Comparison of ENCODE assay signal across 23 cellular contexts in genomic region chr3:18713576-18713951, GRCh38.
A peak's percentile ranks its signal among the peaks of the same experiment; 100 is the strongest.
DNase-seq lines count a peak whose midpoint lies in the region; ATAC-seq and TF ChIP-seq lines count a peak whose summit lies in the region.
"Had no signal": no experiment of that assay in that cellular context is flagged by ENCODE, and none has a peak within 500 bp of the region (broad histone marks: within the 10 kb centered on the region; RNA-seq: fewer than 3 reads in every experiment).

No MANE protein-coding gene starts in this region.

- peak overlapping the region; percentile 78 for H3K4me3 Mint-ChIP-seq in T-helper 2 cell treated with Interferon-gamma antibody and Interleukin-4, amounts not matched to agents 5 μg/mL and 100 μg/mL, for 36 hours
- H3K4me3 Mint-ChIP-seq in stimulated activated naive CD8-positive, alpha-beta T cell treated with anti-CD3 and anti-CD28 coated beads, Interleukin-15, Interleukin-2, amounts not matched to agents 100 ng/mL and 50 ng/mL, for 24 hours: peak overlapping the region; percentile 75
- peak overlapping the region; percentile 66 for H3K4me3 Mint-ChIP-seq in activated naive CD8-positive, alpha-beta T cell treated with anti-CD3 and anti-CD28 coated beads, Interleukin-2, amount 50 U/mL, for 24 hours
- H3K4me3 Mint-ChIP-seq in stimulated activated naive CD8-positive, alpha-beta T cell treated with anti-CD3 and anti-CD28 coated beads, Interleukin-15, amount 100 ng/mL, for 72 hours: peak overlapping the region; percentile 72 to 76
- no peak overlapping the region for H3K4me3 Mint-ChIP-seq in endothelial cell (ENCODE audit: unreplicated experiment)
- H3K4me3 Mint-ChIP-seq: CD14-positive monocyte, GM23338, memory B cell, neural progenitor cell had no signal

- no peak for DNase-seq in T-helper 2 cell treated with Interferon-gamma antibody and Interleukin-4, amounts not matched to agents 5 μg/mL and 100 μg/mL, for 36 hours (ENCODE audit: low spot score)
- DNase-seq in T-helper 2 cell: no peak
- DNase-seq in stimulated activated naive CD8-positive, alpha-beta T cell treated with anti-CD3 and anti-CD28 coated beads, Interleukin-15, Interleukin-2, amounts not matched to agents 100 U/mL and 50 U/mL, for 24 hours: no peak
- no peak for DNase-seq in activated naive CD8-positive, alpha-beta T cell treated with anti-CD3 and anti-CD28 coated beads, Interleukin-2, amount 50 U/mL, for 24 hours
- DNase-seq in stimulated activated naive CD8-positive, alpha-beta T cell treated with anti-CD3 and anti-CD28 coated beads, Interleukin-15, amount 100 ng/mL, for 72 hours: no peak
- no peak for DNase-seq in endothelial cell (ENCODE audit: low spot score)
- DNase-seq: activated CD4-positive, alpha-beta T cell treated with anti-CD3 and anti-CD28 coated beads, Interleukin-2, amount 50 U/mL, for 1 hour; hypothalamus; left lung; NCI-H1436 treated with DMSO at 0.1 percent for 48 hours; NCI-H345; NCI-H69; PC-9; retina; SK-N-SH; uterus had no signal

- TF ChIP-seq CTCF in endothelial cell (IDR thresholded peaks at IDR 0.05; ENCODE audit: unreplicated experiment): no peak

- no peaks in the 10 kb centered on the region for H3K27me3 Mint-ChIP-seq in T-helper 2 cell treated with Interferon-gamma antibody and Interleukin-4, amounts not matched to agents 5 μg/mL and 100 μg/mL, for 36 hours (ENCODE audit: low read depth)
- H3K27me3 Mint-ChIP-seq in stimulated activated naive CD8-positive, alpha-beta T cell treated with anti-CD3 and anti-CD28 coated beads, Interleukin-15, Interleukin-2, amounts not matched to agents 100 ng/mL and 50 ng/mL, for 24 hours: no peaks in the 10 kb centered on the region
- H3K27me3 Mint-ChIP-seq in activated naive CD8-positive, alpha-beta T cell treated with anti-CD3 and anti-CD28 coated beads, Interleukin-2, amount 50 U/mL, for 24 hours: no peaks in the 10 kb centered on the region
- no peaks in the 10 kb centered on the region for H3K27me3 Mint-ChIP-seq in stimulated activated naive CD8-positive, alpha-beta T cell treated with anti-CD3 and anti-CD28 coated beads, Interleukin-15, amount 100 ng/mL, for 72 hours
- H3K27me3 Mint-ChIP-seq in endothelial cell (ENCODE audit: unreplicated experiment): no peaks in the 10 kb centered on the region
- H3K27me3 Mint-ChIP-seq: memory B cell had no signal

- peaks cover 22% of the 10 kb centered on the region for H3K36me3 Mint-ChIP-seq in T-helper 2 cell treated with Interferon-gamma antibody and Interleukin-4, amounts not matched to agents 5 μg/mL and 100 μg/mL, for 36 hours (ENCODE audit: low read depth)
- H3K36me3 Mint-ChIP-seq in stimulated activated naive CD8-positive, alpha-beta T cell treated with anti-CD3 and anti-CD28 coated beads, Interleukin-15, Interleukin-2, amounts not matched to agents 100 ng/mL and 50 ng/mL, for 24 hours (ENCODE audit: low read depth): peaks cover 13% of the 10 kb centered on the region
- H3K36me3 Mint-ChIP-seq in activated naive CD8-positive, alpha-beta T cell treated with anti-CD3 and anti-CD28 coated beads, Interleukin-2, amount 50 U/mL, for 24 hours (ENCODE audit: low read depth): peaks cover 9% of the 10 kb centered on the region
- H3K36me3 Mint-ChIP-seq in endothelial cell (ENCODE audit: low read depth, unreplicated experiment): no peaks in the 10 kb centered on the region
- H3K36me3 Mint-ChIP-seq: CD14-positive monocyte, memory B cell, neural progenitor cell had no signal

- peaks cover 70% of the 10 kb centered on the region for H3K4me1 Mint-ChIP-seq in T-helper 2 cell treated with Interferon-gamma antibody and Interleukin-4, amounts not matched to agents 5 μg/mL and 100 μg/mL, for 36 hours (ENCODE audit: low read depth)
- peaks cover 71% of the 10 kb centered on the region for H3K4me1 Mint-ChIP-seq in stimulated activated naive CD8-positive, alpha-beta T cell treated with anti-CD3 and anti-CD28 coated beads, Interleukin-15, Interleukin-2, amounts not matched to agents 100 ng/mL and 50 ng/mL, for 24 hours (ENCODE audit: low read depth)
- peaks cover 71% of the 10 kb centered on the region for H3K4me1 Mint-ChIP-seq in activated naive CD8-positive, alpha-beta T cell treated with anti-CD3 and anti-CD28 coated beads, Interleukin-2, amount 50 U/mL, for 24 hours
- peaks cover 77% of the 10 kb centered on the region for H3K4me1 Mint-ChIP-seq in stimulated activated naive CD8-positive, alpha-beta T cell treated with anti-CD3 and anti-CD28 coated beads, Interleukin-15, amount 100 ng/mL, for 72 hours
- H3K4me1 Mint-ChIP-seq in endothelial cell (ENCODE audit: unreplicated experiment): peaks cover 6% of the 10 kb centered on the region
- H3K4me1 Mint-ChIP-seq: GM23338, neural progenitor cell had no signal

- TF ChIP-seq POLR2A in GM18505 (IDR thresholded peaks at IDR 0.05; ENCODE audit: borderline replicate concordance, extremely low read depth, insufficient read depth, insufficient read length): no peak

- H3K27ac Mint-ChIP-seq in T-helper 2 cell treated with Interferon-gamma antibody and Interleukin-4, amounts not matched to agents 5 μg/mL and 100 μg/mL, for 36 hours: peak overlapping the region; percentile 94
- H3K27ac Mint-ChIP-seq in stimulated activated naive CD8-positive, alpha-beta T cell treated with anti-CD3 and anti-CD28 coated beads, Interleukin-15, Interleukin-2, amounts not matched to agents 100 ng/mL and 50 ng/mL, for 24 hours: peak overlapping the region; percentile 99
- H3K27ac Mint-ChIP-seq in activated naive CD8-positive, alpha-beta T cell treated with anti-CD3 and anti-CD28 coated beads, Interleukin-2, amount 50 U/mL, for 24 hours: peak overlapping the region; percentile 98
- peak overlapping the region; percentile 99 to 100 for H3K27ac Mint-ChIP-seq in stimulated activated naive CD8-positive, alpha-beta T cell treated with anti-CD3 and anti-CD28 coated beads, Interleukin-15, amount 100 ng/mL, for 72 hours
- no peak overlapping the region for H3K27ac Mint-ChIP-seq in endothelial cell (ENCODE audit: unreplicated experiment)
- H3K27ac Mint-ChIP-seq: memory B cell, neural progenitor cell had no signal

- peaks cover 8% of the 10 kb centered on the region for H3K9me3 Mint-ChIP-seq in T-helper 2 cell treated with Interferon-gamma antibody and Interleukin-4, amounts not matched to agents 5 μg/mL and 100 μg/mL, for 36 hours
- H3K9me3 Mint-ChIP-seq in stimulated activated naive CD8-positive, alpha-beta T cell treated with anti-CD3 and anti-CD28 coated beads, Interleukin-15, Interleukin-2, amounts not matched to agents 100 ng/mL and 50 ng/mL, for 24 hours: peaks cover 4% of the 10 kb centered on the region
- H3K9me3 Mint-ChIP-seq in activated naive CD8-positive, alpha-beta T cell treated with anti-CD3 and anti-CD28 coated beads, Interleukin-2, amount 50 U/mL, for 24 hours: peaks cover 8% of the 10 kb centered on the region
- H3K9me3 Mint-ChIP-seq in stimulated activated naive CD8-positive, alpha-beta T cell treated with anti-CD3 and anti-CD28 coated beads, Interleukin-15, amount 100 ng/mL, for 72 hours: peaks cover 7 to 11% of the 10 kb centered on the region in 2 donors
- no peaks in the 10 kb centered on the region for H3K9me3 Mint-ChIP-seq in endothelial cell (ENCODE audit: unreplicated experiment)
- H3K9me3 Mint-ChIP-seq: GM23338, neural progenitor cell had no signal

- no peak for ATAC-seq in stimulated activated naive CD8-positive, alpha-beta T cell treated with anti-CD3 and anti-CD28 coated beads, Interleukin-15, Interleukin-2, amounts not matched to agents 100 U/mL and 50 U/mL, for 24 hours
- no peak for ATAC-seq in activated naive CD8-positive, alpha-beta T cell treated with anti-CD3 and anti-CD28 coated beads, Interleukin-2, amount 50 U/mL, for 24 hours
- ATAC-seq in stimulated activated naive CD8-positive, alpha-beta T cell treated with anti-CD3 and anti-CD28 coated beads, Interleukin-15, amount 100 ng/mL, for 72 hours: no peak
- ATAC-seq in GM18505 (IDR thresholded peaks at IDR 0.05; ENCODE audit: unreplicated experiment): no peak
- ATAC-seq: GM23338, left lung, Right ventricle myocardium inferior had no signal
